In the genomic region with DNA sequence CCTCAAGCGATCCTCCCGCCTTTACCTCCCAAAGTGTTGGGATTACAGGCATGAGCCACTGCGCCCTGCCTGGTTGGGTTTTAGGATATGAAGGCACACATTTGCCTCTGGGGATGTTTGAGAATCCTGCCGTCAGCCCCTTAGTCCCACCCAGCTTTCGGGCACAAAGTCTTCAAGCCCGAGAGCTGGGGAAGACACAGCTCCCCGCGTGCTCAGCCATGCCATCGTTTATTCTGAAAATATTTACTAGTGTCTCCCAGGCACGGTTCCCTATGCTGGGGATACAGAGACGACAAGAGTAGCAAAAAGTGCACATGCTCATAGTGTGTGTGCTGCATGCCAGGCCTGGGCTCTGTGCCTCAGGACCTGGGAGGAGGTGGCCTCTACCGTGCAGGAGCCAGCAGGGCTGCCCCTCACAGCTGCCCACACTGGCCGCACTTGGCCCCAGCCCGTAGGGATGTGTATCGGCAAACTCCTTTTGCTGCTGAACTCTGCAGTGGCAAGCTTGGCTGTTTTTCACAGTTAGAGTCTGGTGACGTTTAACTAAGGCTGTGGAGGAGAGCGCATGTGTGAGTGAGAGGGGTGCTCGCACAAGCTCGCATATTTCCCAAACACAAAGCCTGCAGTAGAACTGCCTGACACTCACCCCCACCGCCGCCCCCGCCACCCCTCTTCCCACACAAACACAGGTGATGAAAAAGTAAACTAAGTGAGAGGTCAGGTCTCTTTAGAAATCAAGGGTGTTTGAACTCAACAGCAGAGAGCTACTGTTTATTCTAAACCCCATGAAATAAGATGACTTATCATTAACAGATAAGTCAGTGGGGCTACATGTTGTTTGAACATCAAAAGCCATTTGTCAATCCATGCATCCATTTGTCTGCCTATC, we compare ENCODE assay signal across 2 cellular contexts.
TF ChIP-seq lines count a peak whose summit lies in the region.

No MANE protein-coding gene starts in this region.

TF ChIP-seq in H1, 55 proteins besides CTCF, POLR2A, EP300 and RAD21:
- TF ChIP-seq BACH1 (IDR thresholded peaks at IDR 0.05; ENCODE audit: low read length) = no peak
- TF ChIP-seq SP2 (IDR thresholded peaks at IDR 0.05; ENCODE audit: low read length) = no peak
- TF ChIP-seq TCF12 (IDR thresholded peaks at IDR 0.05; ENCODE audit: low read depth, low read length) = no peak

TF ChIP-seq in HepG2, 621 proteins besides CTCF, POLR2A, EP300 and RAD21 (continues in another document):
- TF ChIP-seq BORCS8-MEF2B (CRISPR knock-in tag; IDR thresholded peaks at IDR 0.05) (no peak), ATAD3A (CRISPR knock-in tag; IDR thresholded peaks at IDR 0.05) (peak; percentile 83; the same call in 1 of the 2 replicates), HOXA3 (CRISPR knock-in tag; IDR thresholded peaks at IDR 0.05) (peak; percentile 56), THYN1 (CRISPR knock-in tag; IDR thresholded peaks at IDR 0.05; ENCODE audit: borderline replicate concordance, low read depth) (no peak), ZFX (CRISPR knock-in tag; IDR thresholded peaks at IDR 0.05; ENCODE audit: low read depth) (peak; percentile 63; the same call in 1 of the 2 replicates), MED1 (CRISPR knock-in tag; IDR thresholded peaks at IDR 0.05) (peak; percentile 79), HOXD1 (CRISPR knock-in tag; IDR thresholded peaks at IDR 0.05) (peak; percentile 66; the same call in 1 of the 2 replicates), PTBP1 (IDR thresholded peaks at IDR 0.05; ENCODE audit: low read depth, low read length, poor library complexity, severe bottlenecking) (no peak), EEA1 (CRISPR knock-in tag; IDR thresholded peaks at IDR 0.05; ENCODE audit: borderline replicate concordance) (peak; percentile 43; the same call in 1 of the 2 replicates), ZFP82 (CRISPR knock-in tag; IDR thresholded peaks at IDR 0.05; ENCODE audit: borderline replicate concordance) (0 out of 2 replicates have a peak, but pooled peaks have one; percentile 83), ZSCAN31 (CRISPR knock-in tag; IDR thresholded peaks at IDR 0.05; ENCODE audit: low read depth) (no peak), KLF15 (CRISPR knock-in tag; IDR thresholded peaks at IDR 0.05; ENCODE audit: borderline replicate concordance) (0 out of 2 replicates have a peak, but pooled peaks have one; percentile 61), ZNF749 (CRISPR knock-in tag; IDR thresholded peaks at IDR 0.05; ENCODE audit: borderline replicate concordance) (peak; percentile 57; the same call in 1 of the 2 replicates), KAT2B (IDR thresholded peaks at IDR 0.05; ENCODE audit: borderline replicate concordance, low read depth, low read length) (no peak), SPEN (CRISPR knock-in tag; IDR thresholded peaks at IDR 0.05; ENCODE audit: low read depth) (0 out of 2 replicates have a peak, but pooled peaks have one; percentile 28), HDAC6 (IDR thresholded peaks at IDR 0.05; ENCODE audit: low read depth, low read length) (no peak), TBX2 (CRISPR knock-in tag; IDR thresholded peaks at IDR 0.05; ENCODE audit: borderline replicate concordance) (0 out of 2 replicates have a peak, but pooled peaks have one; percentile 73), MEF2D (CRISPR knock-in tag; IDR thresholded peaks at IDR 0.05) (peak; percentile 89), ZNF607 (CRISPR knock-in tag; IDR thresholded peaks at IDR 0.05; ENCODE audit: borderline replicate concordance) (peak; percentile 95), MAFF (IDR thresholded peaks at IDR 0.05; ENCODE audit: low read depth, low read length) (peak; percentile 2; the same call in 1 of the 2 replicates), GTF3A (CRISPR knock-in tag; conservative IDR thresholded peaks at IDR 0.05) (no peak), ZNF546 (CRISPR knock-in tag; conservative IDR thresholded peaks at IDR 0.05) (no peak; the same call in 1 of the 2 replicates), XRCC5 (optimal IDR thresholded peaks at IDR 0.05; ENCODE audit: low read length) (peak; percentile 92), ZBTB8A (CRISPR knock-in tag; IDR thresholded peaks at IDR 0.05; ENCODE audit: borderline replicate concordance, low read depth) (no peak), GATAD1 (CRISPR knock-in tag; IDR thresholded peaks at IDR 0.05) (no peak), SP140L (CRISPR knock-in tag; IDR thresholded peaks at IDR 0.05; ENCODE audit: borderline replicate concordance) (peak; percentile 68; the same call in 1 of the 2 replicates), KDM5B (CRISPR knock-in tag; IDR thresholded peaks at IDR 0.05; ENCODE audit: borderline replicate concordance) (peak; percentile 98; the same call in 1 of the 2 replicates), HNF4A (CRISPR knock-in tag; IDR thresholded peaks at IDR 0.05) (peak; percentile 31; the same call in 1 of the 2 replicates), ZNF605 (CRISPR knock-in tag; IDR thresholded peaks at IDR 0.05) (peak; percentile 90), SMARCE1 (IDR thresholded peaks at IDR 0.05; ENCODE audit: borderline replicate concordance) (no peak), ZNF616 (CRISPR knock-in tag; IDR thresholded peaks at IDR 0.05; ENCODE audit: low read depth) (peak; percentile 93), HIVEP1 (CRISPR knock-in tag; IDR thresholded peaks at IDR 0.05) (0 out of 2 replicates have a peak, but pooled peaks have one; percentile 38), GTF2F1 (IDR thresholded peaks at IDR 0.05; ENCODE audit: low read length) (no peak), NR1H2 (CRISPR knock-in tag; IDR thresholded peaks at IDR 0.05; ENCODE audit: borderline replicate concordance, low read depth) (0 out of 2 replicates have a peak, but pooled peaks have one; percentile 55), PRPF4 (IDR thresholded peaks at IDR 0.05; ENCODE audit: low read depth, low read length, poor library complexity, severe bottlenecking) (no peak), GPN1 (CRISPR knock-in tag; IDR thresholded peaks at IDR 0.05; ENCODE audit: borderline replicate concordance) (peak; percentile 33; the same call in 1 of the 2 replicates), MED13 (CRISPR knock-in tag; IDR thresholded peaks at IDR 0.05) (peak; percentile 38; the same call in 1 of the 2 replicates), PHF5A (CRISPR knock-in tag; IDR thresholded peaks at IDR 0.05; ENCODE audit: low read depth, unreplicated experiment) (no peak), MXD4 (CRISPR knock-in tag; IDR thresholded peaks at IDR 0.05) (peak; percentile 91), SAP130 (CRISPR knock-in tag; IDR thresholded peaks at IDR 0.05; ENCODE audit: low read depth) (peak; percentile 66), ZNF660 (CRISPR knock-in tag; IDR thresholded peaks at IDR 0.05; ENCODE audit: borderline replicate concordance, low read depth) (no peak; the same call in 1 of the 2 replicates), HMG20A (CRISPR knock-in tag; IDR thresholded peaks at IDR 0.05; ENCODE audit: borderline replicate concordance) (no peak; the same call in 1 of the 2 replicates), GZF1 (CRISPR knock-in tag; IDR thresholded peaks at IDR 0.05) (0 out of 2 replicates have a peak, but pooled peaks have one; percentile 82), ZNF563 (CRISPR knock-in tag; IDR thresholded peaks at IDR 0.05) (peak; percentile 88), TOE1 (CRISPR knock-in tag; IDR thresholded peaks at IDR 0.05) (0 out of 2 replicates have a peak, but pooled peaks have one; percentile 28), POLR2G (IDR thresholded peaks at IDR 0.05; ENCODE audit: low read depth, low read length) (peak; percentile 50; the same call in 1 of the 2 replicates), MBNL3 (CRISPR knock-in tag; conservative IDR thresholded peaks at IDR 0.05) (no peak), ZMAT3 (CRISPR knock-in tag; conservative IDR thresholded peaks at IDR 0.05) (peak; percentile 88; the same call in 1 of the 2 replicates)
- TF ChIP-seq, protein P1, sequence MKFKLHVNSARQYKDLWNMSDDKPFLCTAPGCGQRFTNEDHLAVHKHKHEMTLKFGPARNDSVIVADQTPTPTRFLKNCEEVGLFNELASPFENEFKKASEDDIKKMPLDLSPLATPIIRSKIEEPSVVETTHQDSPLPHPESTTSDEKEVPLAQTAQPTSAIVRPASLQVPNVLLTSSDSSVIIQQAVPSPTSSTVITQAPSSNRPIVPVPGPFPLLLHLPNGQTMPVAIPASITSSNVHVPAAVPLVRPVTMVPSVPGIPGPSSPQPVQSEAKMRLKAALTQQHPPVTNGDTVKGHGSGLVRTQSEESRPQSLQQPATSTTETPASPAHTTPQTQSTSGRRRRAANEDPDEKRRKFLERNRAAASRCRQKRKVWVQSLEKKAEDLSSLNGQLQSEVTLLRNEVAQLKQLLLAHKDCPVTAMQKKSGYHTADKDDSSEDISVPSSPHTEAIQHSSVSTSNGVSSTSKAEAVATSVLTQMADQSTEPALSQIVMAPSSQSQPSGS (CRISPR knock-in tag; IDR thresholded peaks at IDR 0.05) = no peak
- TF ChIP-seq, protein P2, sequence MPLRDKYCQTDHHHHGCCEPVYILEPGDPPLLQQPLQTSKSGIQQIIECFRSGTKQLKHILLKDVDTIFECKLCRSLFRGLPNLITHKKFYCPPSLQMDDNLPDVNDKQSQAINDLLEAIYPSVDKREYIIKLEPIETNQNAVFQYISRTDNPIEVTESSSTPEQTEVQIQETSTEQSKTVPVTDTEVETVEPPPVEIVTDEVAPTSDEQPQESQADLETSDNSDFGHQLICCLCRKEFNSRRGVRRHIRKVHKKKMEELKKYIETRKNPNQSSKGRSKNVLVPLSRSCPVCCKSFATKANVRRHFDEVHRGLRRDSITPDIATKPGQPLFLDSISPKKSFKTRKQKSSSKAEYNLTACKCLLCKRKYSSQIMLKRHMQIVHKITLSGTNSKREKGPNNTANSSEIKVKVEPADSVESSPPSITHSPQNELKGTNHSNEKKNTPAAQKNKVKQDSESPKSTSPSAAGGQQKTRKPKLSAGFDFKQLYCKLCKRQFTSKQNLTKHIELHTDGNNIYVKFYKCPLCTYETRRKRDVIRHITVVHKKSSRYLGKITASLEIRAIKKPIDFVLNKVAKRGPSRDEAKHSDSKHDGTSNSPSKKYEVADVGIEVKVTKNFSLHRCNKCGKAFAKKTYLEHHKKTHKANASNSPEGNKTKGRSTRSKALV (CRISPR knock-in tag; IDR thresholded peaks at IDR 0.05) = peak; percentile 84
- TF ChIP-seq, protein P3, sequence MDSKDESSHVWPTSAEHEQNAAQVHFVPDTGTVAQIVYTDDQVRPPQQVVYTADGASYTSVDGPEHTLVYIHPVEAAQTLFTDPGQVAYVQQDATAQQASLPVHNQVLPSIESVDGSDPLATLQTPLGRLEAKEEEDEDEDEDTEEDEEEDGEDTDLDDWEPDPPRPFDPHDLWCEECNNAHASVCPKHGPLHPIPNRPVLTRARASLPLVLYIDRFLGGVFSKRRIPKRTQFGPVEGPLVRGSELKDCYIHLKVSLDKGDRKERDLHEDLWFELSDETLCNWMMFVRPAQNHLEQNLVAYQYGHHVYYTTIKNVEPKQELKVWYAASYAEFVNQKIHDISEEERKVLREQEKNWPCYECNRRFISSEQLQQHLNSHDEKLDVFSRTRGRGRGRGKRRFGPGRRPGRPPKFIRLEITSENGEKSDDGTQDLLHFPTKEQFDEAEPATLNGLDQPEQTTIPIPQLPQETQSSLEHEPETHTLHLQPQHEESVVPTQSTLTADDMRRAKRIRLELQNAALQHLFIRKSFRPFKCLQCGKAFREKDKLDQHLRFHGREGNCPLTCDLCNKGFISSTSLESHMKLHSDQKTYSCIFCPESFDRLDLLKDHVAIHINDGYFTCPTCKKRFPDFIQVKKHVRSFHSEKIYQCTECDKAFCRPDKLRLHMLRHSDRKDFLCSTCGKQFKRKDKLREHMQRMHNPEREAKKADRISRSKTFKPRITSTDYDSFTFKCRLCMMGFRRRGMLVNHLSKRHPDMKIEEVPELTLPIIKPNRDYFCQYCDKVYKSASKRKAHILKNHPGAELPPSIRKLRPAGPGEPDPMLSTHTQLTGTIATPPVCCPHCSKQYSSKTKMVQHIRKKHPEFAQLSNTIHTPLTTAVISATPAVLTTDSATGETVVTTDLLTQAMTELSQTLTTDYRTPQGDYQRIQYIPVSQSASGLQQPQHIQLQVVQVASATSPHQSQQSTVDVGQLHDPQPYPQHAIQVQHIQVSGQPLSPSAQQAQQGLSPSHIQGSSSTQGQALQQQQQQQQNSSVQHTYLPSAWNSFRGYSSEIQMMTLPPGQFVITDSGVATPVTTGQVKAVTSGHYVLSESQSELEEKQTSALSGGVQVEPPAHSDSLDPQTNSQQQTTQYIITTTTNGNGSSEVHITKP (CRISPR knock-in tag; IDR thresholded peaks at IDR 0.05; ENCODE audit: low read depth) = peak; percentile 95
- TF ChIP-seq, protein P4, sequence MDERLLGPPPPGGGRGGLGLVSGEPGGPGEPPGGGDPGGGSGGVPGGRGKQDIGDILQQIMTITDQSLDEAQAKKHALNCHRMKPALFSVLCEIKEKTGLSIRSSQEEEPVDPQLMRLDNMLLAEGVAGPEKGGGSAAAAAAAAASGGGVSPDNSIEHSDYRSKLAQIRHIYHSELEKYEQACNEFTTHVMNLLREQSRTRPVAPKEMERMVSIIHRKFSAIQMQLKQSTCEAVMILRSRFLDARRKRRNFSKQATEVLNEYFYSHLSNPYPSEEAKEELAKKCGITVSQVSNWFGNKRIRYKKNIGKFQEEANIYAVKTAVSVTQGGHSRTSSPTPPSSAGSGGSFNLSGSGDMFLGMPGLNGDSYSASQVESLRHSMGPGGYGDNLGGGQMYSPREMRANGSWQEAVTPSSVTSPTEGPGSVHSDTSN (CRISPR knock-in tag; IDR thresholded peaks at IDR 0.05) = no peak
- TF ChIP-seq, protein P5, sequence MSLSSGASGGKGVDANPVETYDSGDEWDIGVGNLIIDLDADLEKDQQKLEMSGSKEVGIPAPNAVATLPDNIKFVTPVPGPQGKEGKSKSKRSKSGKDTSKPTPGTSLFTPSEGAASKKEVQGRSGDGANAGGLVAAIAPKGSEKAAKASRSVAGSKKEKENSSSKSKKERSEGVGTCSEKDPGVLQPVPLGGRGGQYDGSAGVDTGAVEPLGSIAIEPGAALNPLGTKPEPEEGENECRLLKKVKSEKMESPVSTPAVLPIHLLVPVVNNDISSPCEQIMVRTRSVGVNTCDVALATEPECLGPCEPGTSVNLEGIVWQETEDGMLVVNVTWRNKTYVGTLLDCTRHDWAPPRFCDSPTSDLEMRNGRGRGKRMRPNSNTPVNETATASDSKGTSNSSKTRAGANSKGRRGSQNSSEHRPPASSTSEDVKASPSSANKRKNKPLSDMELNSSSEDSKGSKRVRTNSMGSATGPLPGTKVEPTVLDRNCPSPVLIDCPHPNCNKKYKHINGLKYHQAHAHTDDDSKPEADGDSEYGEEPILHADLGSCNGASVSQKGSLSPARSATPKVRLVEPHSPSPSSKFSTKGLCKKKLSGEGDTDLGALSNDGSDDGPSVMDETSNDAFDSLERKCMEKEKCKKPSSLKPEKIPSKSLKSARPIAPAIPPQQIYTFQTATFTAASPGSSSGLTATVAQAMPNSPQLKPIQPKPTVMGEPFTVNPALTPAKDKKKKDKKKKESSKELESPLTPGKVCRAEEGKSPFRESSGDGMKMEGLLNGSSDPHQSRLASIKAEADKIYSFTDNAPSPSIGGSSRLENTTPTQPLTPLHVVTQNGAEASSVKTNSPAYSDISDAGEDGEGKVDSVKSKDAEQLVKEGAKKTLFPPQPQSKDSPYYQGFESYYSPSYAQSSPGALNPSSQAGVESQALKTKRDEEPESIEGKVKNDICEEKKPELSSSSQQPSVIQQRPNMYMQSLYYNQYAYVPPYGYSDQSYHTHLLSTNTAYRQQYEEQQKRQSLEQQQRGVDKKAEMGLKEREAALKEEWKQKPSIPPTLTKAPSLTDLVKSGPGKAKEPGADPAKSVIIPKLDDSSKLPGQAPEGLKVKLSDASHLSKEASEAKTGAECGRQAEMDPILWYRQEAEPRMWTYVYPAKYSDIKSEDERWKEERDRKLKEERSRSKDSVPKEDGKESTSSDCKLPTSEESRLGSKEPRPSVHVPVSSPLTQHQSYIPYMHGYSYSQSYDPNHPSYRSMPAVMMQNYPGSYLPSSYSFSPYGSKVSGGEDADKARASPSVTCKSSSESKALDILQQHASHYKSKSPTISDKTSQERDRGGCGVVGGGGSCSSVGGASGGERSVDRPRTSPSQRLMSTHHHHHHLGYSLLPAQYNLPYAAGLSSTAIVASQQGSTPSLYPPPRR (CRISPR knock-in tag; IDR thresholded peaks at IDR 0.05; ENCODE audit: borderline replicate concordance) = peak; percentile 8; the same call in 1 of the 2 replicates
